8 cellular contexts compared by ENCODE assay signal in the genomic region with DNA sequence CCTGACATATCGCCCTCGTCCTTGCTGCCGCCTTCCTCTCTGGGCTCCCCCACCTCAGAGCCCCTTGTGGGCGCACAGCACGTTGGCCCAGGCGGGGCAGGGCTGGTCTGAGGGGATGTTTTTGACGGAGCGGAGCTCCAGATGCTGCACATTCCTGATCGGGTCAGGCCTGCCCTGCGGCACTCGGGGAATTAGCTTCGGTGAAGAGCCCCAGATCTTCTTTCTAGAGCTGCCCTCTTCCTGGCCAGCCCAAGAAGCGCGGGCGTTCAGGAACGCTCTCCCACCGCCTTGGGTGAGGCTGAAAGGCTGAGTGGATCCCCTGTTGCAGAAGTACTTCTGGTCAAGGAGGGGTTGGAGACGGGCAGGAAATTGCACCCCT. TPM values are rescaled to one million over a fixed set of nuclear protein-coding genes. Genes with fewer than 3 reads are reported as not detected.
DNase-seq lines count a peak whose midpoint lies in the region; ATAC-seq and TF ChIP-seq lines count a peak whose summit lies in the region.

No MANE protein-coding gene starts in this region.

- H3K36me3 ChIP-seq in BJ (ENCODE audit: control insufficient read depth, insufficient read depth, low read length) (peaks cover 5% of the 10 kb centered on the region), Panc1 (ENCODE audit: control insufficient read depth, insufficient read depth, low read length) (no peaks in the 10 kb centered on the region), esophagus squamous epithelium (no peaks in the 10 kb centered on the region), neural progenitor cell (no peaks in the 10 kb centered on the region)

- H3K27ac ChIP-seq in Panc1 (ENCODE audit: low read length), result peak overlapping the region; percentile 83
- peak overlapping the region; percentile 68 to 90 (median 82) for H3K27ac ChIP-seq in esophagus squamous epithelium
- H3K27ac ChIP-seq in neural progenitor cell, result peak overlapping the region; percentile 100

- TF ChIP-seq CTCF in BJ (IDR thresholded peaks at IDR 0.05; ENCODE audit: insufficient read depth, low read depth, low read length) (peak; percentile 4; the same call in 1 of the 2 replicates), Panc1 (IDR thresholded peaks at IDR 0.05) (no peak), esophagus squamous epithelium (IDR thresholded peaks at IDR 0.05) (no peak), neural progenitor cell (IDR thresholded peaks at IDR 0.05) (no peak), GM13976 (IDR thresholded peaks at IDR 0.05; ENCODE audit: borderline replicate concordance, control extremely low read depth, extremely low read depth, insufficient read depth, missing control alignments) (no peak)

- H3K36me3 Mint-ChIP-seq in neural progenitor cell, result peaks cover 12% of the 10 kb centered on the region

- H3K4me3 ChIP-seq in BJ (ENCODE audit: low read depth, low read length), result peak overlapping the region; percentile 88
- H3K4me3 ChIP-seq in Panc1 (ENCODE audit: low read depth in 2 of 2, low read length in 2 of 2), result peak overlapping the region; percentile 79 to 91
- peak overlapping the region; percentile 50 to 90 (median 63) for H3K4me3 ChIP-seq in esophagus squamous epithelium
- peak overlapping the region; percentile 98 for H3K4me3 ChIP-seq in neural progenitor cell

- WGBS in esophagus squamous epithelium, 2 donors, result 0 to 31% methylated on average over 1 to 12 of the region's 18 CpGs

- H3K27me3 ChIP-seq in BJ (ENCODE audit: control insufficient read depth, insufficient read depth, low read length) (no peaks in the 10 kb centered on the region; the same call in 1 of the 2 replicates), Panc1 (ENCODE audit: control insufficient read depth, insufficient read depth, low read length) (no peaks in the 10 kb centered on the region), esophagus squamous epithelium (peaks cover 0 to 5% (median 0%) of the 10 kb centered on the region in 4 donors), neural progenitor cell (no peaks in the 10 kb centered on the region)

- H3K9me3 ChIP-seq in Panc1 (ENCODE audit: control insufficient read depth, insufficient read depth, low read depth, low read length), result no peaks in the 10 kb centered on the region
- H3K9me3 ChIP-seq in esophagus squamous epithelium, result no peaks in the 10 kb centered on the region
- no peaks in the 10 kb centered on the region for H3K9me3 ChIP-seq in neural progenitor cell (ENCODE audit: low read depth)

- DNase-seq in BJ (ENCODE audit: low read depth) (no peak), Panc1 (ENCODE audit: low read depth, low spot score) (no peak), esophagus squamous epithelium (lab: John Stamatoyannopoulos, UW) (no peak), neural progenitor cell (ENCODE audit: low spot score) (peak; percentile 85), C1 segment of cervical spinal cord (lab: John Stamatoyannopoulos, UW) (no peak), NCI-H1092 treated with DMSO at 0.1 percent for 48 hours (lab: John Stamatoyannopoulos, UW) (no peak), GM13976 (ENCODE audit: low spot score) (no peak)

- peak overlapping the region; percentile 48 for H3K9ac ChIP-seq in neural progenitor cell

- ATAC-seq in Panc1 (no peak; the same call in 1 of the 2 replicates), GM19452 (IDR thresholded peaks at IDR 0.05; ENCODE audit: unreplicated experiment) (no peak)

- intact Hi-C loops in Panc1 (cut with micrococcal nuclease; ENCODE audit: unreplicated experiment) (no loop called here), esophagus squamous epithelium (cut with DNase I) (loop anchor here (10.0 kb wide), 1 partner anchor 293 kb away; no protein-coding TSS in a partner anchor)

- no TSS peak for BruUV-seq in Panc1 (replicated peaks; lab: Mats Ljungman, UMichigan)

- H3K4me1 ChIP-seq in Panc1 (ENCODE audit: control insufficient read depth, insufficient read depth, low read length) (peaks cover 19% of the 10 kb centered on the region), esophagus squamous epithelium (peaks cover 12 to 42% (median 20%) of the 10 kb centered on the region in 3 donors), neural progenitor cell (peaks cover 39% of the 10 kb centered on the region)

- CTCF ChIA-PET in BJ (lab: Yijun Ruan, JAX) (interaction anchor here (0.8 to 9.6 kb wide), 5 partner anchors 11 to 292 kb away, joined by 3 to 285 read pairs (median 4); a partner anchor contains a TSS), Panc1 (lab: Charles Lee) (interaction anchor here (0.5 kb wide), 1 partner anchor 29 kb away, joined by 3 read pairs; no protein-coding TSS in a partner anchor)

- H3K4me1 Mint-ChIP-seq in neural progenitor cell, result peaks cover 36% of the 10 kb centered on the region

- H3K4me2 ChIP-seq in neural progenitor cell, result peak overlapping the region; percentile 90

- H2AFZ ChIP-seq in neural progenitor cell (replicated peaks), result peak overlapping the region; percentile 83

- TF ChIP-seq POLR2A in esophagus squamous epithelium (IDR thresholded peaks at IDR 0.05), result no peak

- peaks cover 57% of the 10 kb centered on the region for H3F3A ChIP-seq in neural progenitor cell (ENCODE audit: low read depth)

- no peaks in the 10 kb centered on the region for H3K9me3 Mint-ChIP-seq in neural progenitor cell

- in situ Hi-C loops in Panc1 (cut with HindIII; ENCODE audit: low pct_unique_long_range_greater_than_20kb, low sequenced_read_pairs), result no loop called here
- in situ Hi-C loops in GM13976 (cut with MboI; ENCODE audit: low sequenced_read_pairs, unreplicated experiment), result no loop called here

- H3K27me3 Mint-ChIP-seq in neural progenitor cell (ENCODE audit: insufficient read depth, low read depth), result peaks cover 14% of the 10 kb centered on the region

- POLR2A ChIA-PET in BJ (lab: Charles Lee) (no interaction called here), Panc1 (lab: Charles Lee) (no interaction called here)

- peak overlapping the region; percentile 99 for H3K27ac Mint-ChIP-seq in neural progenitor cell

- peaks cover 31% of the 10 kb centered on the region for H4K20me1 ChIP-seq in neural progenitor cell (ENCODE audit: low read depth)

- peak overlapping the region; percentile 97 for H3K4me3 Mint-ChIP-seq in neural progenitor cell

- peaks cover 57% of the 10 kb centered on the region for H3K79me2 ChIP-seq in neural progenitor cell (ENCODE audit: low read depth)

RNA-seq across cellular contexts. Expression of a gene that starts 12.1 kb away (rescaled TPM):
- polyA plus RNA-seq in BJ (2011; rRNA removed), result 0.26 TPM in 2 replicates
- 0.28 and 0.31 TPM in 2 replicates for polyA minus RNA-seq in BJ (2011; rRNA and poly(A)+ RNA removed)
- total RNA-seq in Panc1 (2021; ENCODE audit: unreplicated experiment), result not detected
- polyA plus RNA-seq in Panc1 (2012; ENCODE audit: insufficient read length), result 0.27 TPM
- under 1 TPM in 2 of 4 donors, not detected in 2; 0.56 to 0.95 TPM for total RNA-seq in esophagus squamous epithelium
- 0.22 TPM in 1 of 2 replicates, not detected in the other for total RNA-seq in neural progenitor cell (ENCODE audit: low replicate concordance)

RNA-seq across cellular contexts. Expression of a gene that starts 19.9 kb away (rescaled TPM):
- 19.0 and 19.6 TPM in 2 replicates for polyA plus RNA-seq in BJ (2011; rRNA removed)
- 6.2 and 13.7 TPM in 2 replicates for polyA minus RNA-seq in BJ (2011; rRNA and poly(A)+ RNA removed)
- total RNA-seq in Panc1 (2021; ENCODE audit: unreplicated experiment), result 17.7 TPM
- polyA plus RNA-seq in Panc1 (2012; ENCODE audit: insufficient read length), result 15.2 TPM
- total RNA-seq in esophagus squamous epithelium, result 10 to 100 TPM in 3 of 4 donors, 1 to 10 TPM in 1; 9.5 to 26.6 (median 14.7) TPM
- 18.0 TPM in 2 replicates for total RNA-seq in neural progenitor cell (ENCODE audit: low replicate concordance)

RNA-seq across cellular contexts. Expression of a gene that starts 30.3 kb away (rescaled TPM):
- 61.4 and 76.7 TPM in 2 replicates for polyA plus RNA-seq in BJ (2011; rRNA removed)
- 69.2 and 80.3 TPM in 2 replicates for polyA minus RNA-seq in BJ (2011; rRNA and poly(A)+ RNA removed)
- total RNA-seq in Panc1 (2021; ENCODE audit: unreplicated experiment) (80.6 TPM), esophagus squamous epithelium (10 to 100 TPM; 61.4 to 98.4 (median 76.7) TPM), neural progenitor cell (ENCODE audit: low replicate concordance) (28.5 and 41.8 TPM in 2 replicates)
- polyA plus RNA-seq in Panc1 (2012; ENCODE audit: insufficient read length), result 78.4 TPM

RNA-seq across cellular contexts. Expression of a gene that starts 40.1 kb away (rescaled TPM):
- 92.4 and 119 TPM in 2 replicates for polyA plus RNA-seq in BJ (2011; rRNA removed)
- 27.7 and 29.1 TPM in 2 replicates for polyA minus RNA-seq in BJ (2011; rRNA and poly(A)+ RNA removed)
- 1.3 TPM for total RNA-seq in Panc1 (2021; ENCODE audit: unreplicated experiment)
- 2.5 TPM for polyA plus RNA-seq in Panc1 (2012; ENCODE audit: insufficient read length)
- 100 to 1,000 TPM in 2 of 4 donors, 10 to 100 TPM in 1, 1 to 10 TPM in 1; 9.6 to 376 (median 78.4) TPM for total RNA-seq in esophagus squamous epithelium
- 46.0 and 68.1 TPM in 2 replicates for total RNA-seq in neural progenitor cell (ENCODE audit: low replicate concordance)
